Comparison of ENCODE assay signal across 9 cellular contexts in genomic region chr19:36604656-36605100, GRCh38. TPM values are rescaled to one million over a fixed set of nuclear protein-coding genes. Genes with fewer than 3 reads are reported as not detected.
A peak's percentile ranks its signal among the peaks of the same experiment; 100 is the strongest.
DNase-seq lines count a peak whose midpoint lies in the region; ATAC-seq and TF ChIP-seq lines count a peak whose summit lies in the region.
"Had no signal": no experiment of that assay in that cellular context is flagged by ENCODE, and none has a peak within 500 bp of the region (broad histone marks: within the 10 kb centered on the region; RNA-seq: fewer than 3 reads in every experiment).

No MANE protein-coding gene starts in this region.

- no peaks in the 10 kb centered on the region for H3K27me3 Mint-ChIP-seq in activated B cell treated with CpG ODN at 0.5 μM for 24 hours

- peak overlapping the region; percentile 97 for H3K27ac Mint-ChIP-seq in activated B cell treated with CpG ODN at 0.5 μM for 24 hours

- H3K36me3 Mint-ChIP-seq in activated B cell treated with CpG ODN at 0.5 μM for 24 hours (ENCODE audit: low read depth), result peaks cover 27% of the 10 kb centered on the region

- no peak for TF ChIP-seq CTCF in activated B cell treated with CpG ODN at 0.5 μM for 24 hours (IDR thresholded peaks at IDR 0.05)

- ATAC-seq in GM21381 (IDR thresholded peaks at IDR 0.05; ENCODE audit: unreplicated experiment) (peak; percentile 76), activated B cell treated with CpG ODN at 0.5 μM for 24 hours (ENCODE audit: low read depth) (peak; percentile 89), HG03039 (IDR thresholded peaks at IDR 0.05; ENCODE audit: unreplicated experiment) (no peak)

- DNase-seq in CD1c-positive myeloid dendritic cell (ENCODE audit: extremely low spot score) (peak; percentile 80), KBM-7 (peak; percentile 76), activated B cell treated with CpG ODN at 0.5 μM for 24 hours (peak; percentile 80), caudate nucleus (lab: John Stamatoyannopoulos, UW) (peak in 55 of 61 donors; percentile 19 to 86 (median 64))
- DNase-seq in stimulated activated CD4-positive, alpha-beta T cell treated with anti-CD3 and anti-CD28 coated beads, Interleukin-1b, Interleukin-23, amount 100 ng/mL, for 48 hours, result peak; percentile 90

- intact Hi-C loops in activated B cell treated with CpG ODN at 0.5 μM for 24 hours (cut with micrococcal nuclease), result loop anchor here (1.0 to 10.0 kb wide), 10 partner anchors 31 to 310 kb away; partner anchors contain the start of genes ZFP14, ZNF260, ZNF461 and ZNF529

- H3K4me1 Mint-ChIP-seq in activated B cell treated with CpG ODN at 0.5 μM for 24 hours, result peaks cover 28% of the 10 kb centered on the region

- peak overlapping the region; percentile 97 for H3K4me3 Mint-ChIP-seq in activated B cell treated with CpG ODN at 0.5 μM for 24 hours

- in situ Hi-C loops in KBM-7 (cut with MboI; ENCODE audit: low pct_unique_long_range_greater_than_20kb, low sequenced_read_pairs), result no loop called here

- POLR2A ChIA-PET in activated B cell treated with CpG ODN at 0.5 μM for 24 hours (lab: Charles Lee), result interaction anchor here (0.5 to 2.2 kb wide), 23 partner anchors 16 to 1928 kb away, joined by 3 to 26 read pairs (median 5); partner anchors contain the start of genes SCGB2B2, ZFP14, ZFP82 and ZNF146

- H3K27ac ChIP-seq in caudate nucleus (ENCODE audit: low read depth, low read length) (peak overlapping the region; percentile 75), layer of hippocampus (ENCODE audit: low read depth, low read length) (peak overlapping the region; percentile 76)
- H3K27ac ChIP-seq: KMS-11 had no signal

- peaks cover 5% of the 10 kb centered on the region for H3K9me3 Mint-ChIP-seq in activated B cell treated with CpG ODN at 0.5 μM for 24 hours

- no peaks in the 10 kb centered on the region for H3K27me3 ChIP-seq in layer of hippocampus (ENCODE audit: control insufficient read depth, insufficient read depth, low read length)

- CTCF ChIA-PET in activated B cell treated with CpG ODN at 0.5 μM for 24 hours (lab: Charles Lee), result no interaction called here

RNA-seq across cellular contexts. Expression of gene ZNF382, which starts 0.4 kb away (rescaled TPM):
- total RNA-seq in activated B cell treated with CpG ODN at 0.5 μM for 24 hours, result 11.5 and 14.4 TPM in 2 replicates

RNA-seq across cellular contexts. Expression of gene ZNF529, which starts 31.6 kb away (rescaled TPM):
- 21.9 and 23.6 TPM in 2 replicates for total RNA-seq in activated B cell treated with CpG ODN at 0.5 μM for 24 hours
